In genomic region chr22:32531955-32532818, GRCh38 we compare ENCODE assay signal across 8 cellular contexts. TPM values are rescaled to one million over a fixed set of nuclear protein-coding genes. Genes with fewer than 3 reads are reported as not detected.
DNase-seq lines count a peak whose midpoint lies in the region; ATAC-seq, FAIRE-seq and TF ChIP-seq lines count a peak whose summit lies in the region.

No MANE protein-coding gene starts in this region.

- H3K27me3 ChIP-seq in right cardiac atrium (ENCODE audit: control insufficient read depth, insufficient read depth) (no peaks in the 10 kb centered on the region), sigmoid colon (no peaks in the 10 kb centered on the region)

- peaks cover 10% of the 10 kb centered on the region for H3K27me3 Mint-ChIP-seq in activated naive CD8-positive, alpha-beta T cell treated with anti-CD3 and anti-CD28 coated beads for 36 hours
- H3K27me3 Mint-ChIP-seq in activated T-helper 1 cell treated with anti-CD3 and anti-CD28 coated beads, Interleukin-12 subunit alpha, Interleukin-12 subunit beta, Interleukin-2, Interleukin-4 antibody, amounts not matched to agents 30 ng/mL and 10 ng/mL and 1 ng/mL, durations not matched to agents 14 hours and 24 hours and 36 hours (ENCODE audit: insufficient read depth), result no peaks in the 10 kb centered on the region

- no peaks in the 10 kb centered on the region for H3K36me3 ChIP-seq in sigmoid colon

- no peak for FAIRE-seq in H54 (lab: Jason Lieb, UNC)

- no peak for TF ChIP-seq EP300 in sigmoid colon (IDR thresholded peaks at IDR 0.05)

- H3K4me1 Mint-ChIP-seq in activated naive CD8-positive, alpha-beta T cell treated with anti-CD3 and anti-CD28 coated beads for 36 hours, result no peaks in the 10 kb centered on the region
- no peaks in the 10 kb centered on the region for H3K4me1 Mint-ChIP-seq in activated T-helper 1 cell treated with anti-CD3 and anti-CD28 coated beads, Interleukin-12 subunit alpha, Interleukin-12 subunit beta, Interleukin-2, Interleukin-4 antibody, amounts not matched to agents 30 ng/mL and 10 ng/mL and 1 ng/mL, durations not matched to agents 14 hours and 24 hours and 36 hours (ENCODE audit: low read depth)

- H3K4me3 Mint-ChIP-seq in activated naive CD8-positive, alpha-beta T cell treated with anti-CD3 and anti-CD28 coated beads for 36 hours, result no peak overlapping the region
- H3K4me3 Mint-ChIP-seq in activated T-helper 1 cell treated with anti-CD3 and anti-CD28 coated beads, Interleukin-12 subunit alpha, Interleukin-12 subunit beta, Interleukin-2, Interleukin-4 antibody, amounts not matched to agents 30 ng/mL and 10 ng/mL and 1 ng/mL, durations not matched to agents 14 hours and 24 hours and 36 hours, result no peak overlapping the region

- ATAC-seq in right cardiac atrium, result peak; percentile 80 to 82
- no peak for ATAC-seq in GM19463 (IDR thresholded peaks at IDR 0.05; ENCODE audit: unreplicated experiment)

- H3K4me1 ChIP-seq in right cardiac atrium (ENCODE audit: control insufficient read depth, insufficient read depth, low read length) (peaks cover 21% of the 10 kb centered on the region), sigmoid colon (peaks cover 0 to 38% (median 26%) of the 10 kb centered on the region in 4 donors)

- H3K27ac ChIP-seq in right cardiac atrium (ENCODE audit: low read length), result peak overlapping the region; percentile 76
- H3K27ac ChIP-seq in sigmoid colon, result peak overlapping the region; percentile 46 to 71 (median 64)

- H3K36me3 Mint-ChIP-seq in activated naive CD8-positive, alpha-beta T cell treated with anti-CD3 and anti-CD28 coated beads for 36 hours, result no peaks in the 10 kb centered on the region
- H3K36me3 Mint-ChIP-seq in activated T-helper 1 cell treated with anti-CD3 and anti-CD28 coated beads, Interleukin-12 subunit alpha, Interleukin-12 subunit beta, Interleukin-2, Interleukin-4 antibody, amounts not matched to agents 30 ng/mL and 10 ng/mL and 1 ng/mL, durations not matched to agents 14 hours and 24 hours and 36 hours (ENCODE audit: low read depth), result no peaks in the 10 kb centered on the region

- intact Hi-C loops in right cardiac atrium (cut with DNase I), result loop anchor here (2.0 to 10.0 kb wide), 5 partner anchors 85 to 470 kb away; no protein-coding TSS in a partner anchor
- intact Hi-C loops in sigmoid colon (cut with DNase I), result loop anchor here (2.0 kb wide), 1 partner anchor 87 kb away; no protein-coding TSS in a partner anchor
- intact Hi-C loops in activated T-helper 1 cell treated with anti-CD3 and anti-CD28 coated beads, Interleukin-12 subunit alpha, Interleukin-12 subunit beta, Interleukin-2, Interleukin-4 antibody, amounts not matched to agents 30 ng/mL and 10 ng/mL and 1 ng/mL, durations not matched to agents 14 hours and 24 hours and 36 hours (cut with micrococcal nuclease), result no loop called here

- no peaks in the 10 kb centered on the region for H3K9me3 ChIP-seq in right cardiac atrium (ENCODE audit: control insufficient read depth, low read length)
- no peaks in the 10 kb centered on the region for H3K9me3 ChIP-seq in sigmoid colon

- 41% methylated on average over 19 of the region's 19 CpGs for WGBS in right cardiac atrium
- WGBS in sigmoid colon, 2 donors, result 74 to 80% methylated on average over 19 of the region's 19 CpGs

- no peaks in the 10 kb centered on the region for H3K9me3 Mint-ChIP-seq in activated naive CD8-positive, alpha-beta T cell treated with anti-CD3 and anti-CD28 coated beads for 36 hours
- no peaks in the 10 kb centered on the region for H3K9me3 Mint-ChIP-seq in activated T-helper 1 cell treated with anti-CD3 and anti-CD28 coated beads, Interleukin-12 subunit alpha, Interleukin-12 subunit beta, Interleukin-2, Interleukin-4 antibody, amounts not matched to agents 30 ng/mL and 10 ng/mL and 1 ng/mL, durations not matched to agents 14 hours and 24 hours and 36 hours

- TF ChIP-seq POLR2A in H54 (IDR thresholded peaks at IDR 0.05; ENCODE audit: low read depth, low read length), result no peak
- TF ChIP-seq POLR2A in sigmoid colon (IDR thresholded peaks at IDR 0.05), result no peak

- no peak for TF ChIP-seq CTCF in sigmoid colon (IDR thresholded peaks at IDR 0.05)

- H3K4me3 ChIP-seq in right cardiac atrium (ENCODE audit: low read length), result no peak overlapping the region
- no peak overlapping the region for H3K4me3 ChIP-seq in sigmoid colon

- peak; percentile 55 for DNase-seq in H54 (ENCODE audit: insufficient read length, low spot score)
- peak; percentile 56 for DNase-seq in UCSD-AML1 (lab: John Stamatoyannopoulos, UW; ENCODE audit: unreplicated experiment)
- peak; percentile 93 to 96 (median 96) for DNase-seq in right cardiac atrium
- DNase-seq in sigmoid colon, result peak; percentile 94
- DNase-seq in NCI-H526 treated with DMSO at 0.1 percent for 48 hours (lab: John Stamatoyannopoulos, UW), result no peak
- no peak for DNase-seq in activated naive CD8-positive, alpha-beta T cell treated with anti-CD3 and anti-CD28 coated beads for 36 hours
- no peak for DNase-seq in activated T-helper 1 cell treated with anti-CD3 and anti-CD28 coated beads, Interleukin-12 subunit alpha, Interleukin-12 subunit beta, Interleukin-2, Interleukin-4 antibody, amounts not matched to agents 30 ng/mL and 10 ng/mL and 1 ng/mL, durations not matched to agents 14 hours and 24 hours and 36 hours (ENCODE audit: low spot score)

- H3K27ac Mint-ChIP-seq in activated naive CD8-positive, alpha-beta T cell treated with anti-CD3 and anti-CD28 coated beads for 36 hours, result no peak overlapping the region
- H3K27ac Mint-ChIP-seq in activated T-helper 1 cell treated with anti-CD3 and anti-CD28 coated beads, Interleukin-12 subunit alpha, Interleukin-12 subunit beta, Interleukin-2, Interleukin-4 antibody, amounts not matched to agents 30 ng/mL and 10 ng/mL and 1 ng/mL, durations not matched to agents 14 hours and 24 hours and 36 hours, result no peak overlapping the region

RNA-seq across cellular contexts. Expression of gene FBXO7, which starts 57.6 kb away (rescaled TPM):
- total RNA-seq in right cardiac atrium (10 to 100 TPM; 45.3 to 52.9 (median 49.3) TPM), sigmoid colon (10 to 100 TPM; 69.0 to 83.6 (median 81.9) TPM)
- polyA plus RNA-seq in right cardiac atrium (38.0 TPM), sigmoid colon (10 to 100 TPM; 60.6 to 79.8 (median 73.9) TPM)
- total RNA-seq in activated naive CD8-positive, alpha-beta T cell treated with anti-CD3 and anti-CD28 coated beads for 36 hours, result 10 to 100 TPM; 87.9 to 90.2 TPM
- total RNA-seq in activated T-helper 1 cell treated with anti-CD3 and anti-CD28 coated beads, Interleukin-12 subunit alpha, Interleukin-12 subunit beta, Interleukin-2, Interleukin-4 antibody, amounts not matched to agents 30 ng/mL and 10 ng/mL and 1 ng/mL, durations not matched to agents 14 hours and 24 hours and 36 hours, result 92.3 and 97.8 TPM in 2 replicates

Comparison
In these comparisons a context has a peak if more than half of its experiments do, and no peak if none do; other contexts are left out.
1. DNase-seq: peak in H54 (single experiment), UCSD-AML1 (single experiment), right cardiac atrium (3 of 3) and sigmoid colon (single experiment); none in NCI-H526 treated with DMSO at 0.1 percent for 48 hours (single experiment), activated naive CD8-positive, alpha-beta T cell treated with anti-CD3 and anti-CD28 coated beads for 36 hours (single experiment) and activated T-helper 1 cell treated with anti-CD3 and anti-CD28 coated beads, Interleukin-12 subunit alpha, Interleukin-12 subunit beta, Interleukin-2, Interleukin-4 antibody, amounts not matched to agents 30 ng/mL and 10 ng/mL and 1 ng/mL, durations not matched to agents 14 hours and 24 hours and 36 hours (single experiment).